Comparison of ENCODE assay signal across 8 cellular contexts in genomic region chr19:46471116-46471733, GRCh38. TPM values are rescaled to one million over a fixed set of nuclear protein-coding genes. Genes with fewer than 3 reads are reported as not detected.
DNase-seq lines count a peak whose midpoint lies in the region; ATAC-seq and TF ChIP-seq lines count a peak whose summit lies in the region.

Gene PNMA8A (minus strand): TSS chr19:46471563. CDS start chr19:46471035, 528 bp downstream.

- DNase-seq in DMS153 treated with DMSO at 0.1 percent for 48 hours (lab: John Stamatoyannopoulos, UW; ENCODE audit: unreplicated experiment) (peak; percentile 77), NCI-H2227 (lab: John Stamatoyannopoulos, UW; ENCODE audit: unreplicated experiment) (peak; percentile 94), dorsolateral prefrontal cortex (peak; percentile 53 to 88 (median 80)), right lobe of liver (peak in 2 of 3 donors; percentile 47 to 65), thoracic aorta (ENCODE audit: low spot score) (peak; percentile 61), NCI-H774 (lab: John Stamatoyannopoulos, UW) (no peak)

- peaks cover 0 to 6% (median 0%) of the 10 kb centered on the region in 4 donors for H3K4me1 ChIP-seq in right lobe of liver
- peaks cover 30 to 76% of the 10 kb centered on the region in 2 donors for H3K4me1 ChIP-seq in thoracic aorta (ENCODE audit: control insufficient read depth in 1 of 2, low read depth in 2 of 2)

- peak within 1 kb of the TSS; percentile 39 to 96 (median 88) for H3K27ac ChIP-seq in dorsolateral prefrontal cortex
- peak within 1 kb of the TSS in 1 of 3 donors; percentile 29 for H3K27ac ChIP-seq in right lobe of liver
- H3K27ac ChIP-seq in thoracic aorta = peak within 1 kb of the TSS; percentile 85 to 88

- no peaks in the 10 kb centered on the region for H3K27me3 ChIP-seq in dorsolateral prefrontal cortex
- H3K27me3 ChIP-seq in right lobe of liver = peaks cover 0 to 5% of the 10 kb centered on the region in 2 donors
- H3K27me3 ChIP-seq in thoracic aorta (replicated peaks; ENCODE audit: insufficient read depth) = no peaks in the 10 kb centered on the region

- H3K9me3 ChIP-seq in right lobe of liver (no peaks in the 10 kb centered on the region), thoracic aorta (no peaks in the 10 kb centered on the region)

- 19% methylated on average over 3 of the region's 57 CpGs for WGBS in right lobe of liver (ENCODE audit: insufficient coverage, low coverage, low lambda C conversion rate, missing lambda C conversion rate)

- intact Hi-C loops in dorsolateral prefrontal cortex (cut with DNase I) = loop anchor here (5.0 kb wide), 1 partner anchor 44 kb away; the partner anchor contains the start of gene PNMA8C (in 2 of the 2)
- intact Hi-C loops in right lobe of liver (cut with DNase I) = no loop called here

- ATAC-seq in right lobe of liver (peak; percentile 56 to 77 (median 70)), thoracic aorta (ENCODE audit: insufficient number of reproducible peaks, low FRiP score, low read depth) (peak; percentile 33), GM21576 (IDR thresholded peaks at IDR 0.05; ENCODE audit: unreplicated experiment) (no peak), GM18858 (IDR thresholded peaks at IDR 0.05; ENCODE audit: unreplicated experiment) (no peak)

- TF ChIP-seq CTCF in dorsolateral prefrontal cortex (IDR thresholded peaks at IDR 0.05 in 54 of 56, conservative IDR thresholded peaks at IDR 0.05 in 2 of 56; ENCODE audit: low read depth in 1 of 56, partially characterized antibody in 56 of 56) = peak in 10 of 56 donors; percentile 4 to 26 (median 13)
- no peak for TF ChIP-seq CTCF in right lobe of liver (IDR thresholded peaks at IDR 0.05)
- TF ChIP-seq CTCF in thoracic aorta (IDR thresholded peaks at IDR 0.05) = peak; percentile 36

- H3K36me3 ChIP-seq in right lobe of liver = no peaks in the 10 kb centered on the region
- H3K36me3 ChIP-seq in thoracic aorta = no peaks in the 10 kb centered on the region

- peak within 1 kb of the TSS; percentile 56 to 91 (median 76) for H3K4me3 ChIP-seq in dorsolateral prefrontal cortex
- H3K4me3 ChIP-seq in right lobe of liver = peak within 1 kb of the TSS; percentile 11 to 35 (median 12)
- H3K4me3 ChIP-seq in thoracic aorta = peak within 1 kb of the TSS; percentile 63

- TF ChIP-seq POLR2A in right lobe of liver (IDR thresholded peaks at IDR 0.05) = no peak

RNA-seq across cellular contexts. Expression of gene PNMA8A, which starts in this region (rescaled TPM):
- total RNA-seq in dorsolateral prefrontal cortex = 100 to 1,000 TPM in 105 of 120 experiments, 10 to 100 TPM in 15; 46.6 to 225 (median 143) TPM
- total RNA-seq in right lobe of liver = under 1 TPM in 4 of 6 experiments, not detected in 2; 0.06 to 0.26 (median 0.23) TPM
- 10 to 100 TPM in 1 of 2 donors, 1 to 10 TPM in 1; 5.1 to 14.6 TPM for total RNA-seq in thoracic aorta

Comparison
In these comparisons a context has a peak if more than half of its experiments do, and no peak if none do; other contexts are left out.
1. RNA of gene PNMA8A (total RNA-seq): 46.6 to 225 TPM in dorsolateral prefrontal cortex and 5.1 to 14.6 TPM in thoracic aorta; 0.06 to 0.26 TPM in right lobe of liver; every median in the first group is over 4 times any median in the second.
2. Peak in DNase-seq, ATAC-seq and H3K4me3 ChIP-seq in right lobe of liver; RNA of the gene not detected or under 1 TPM.
3. H3K4me3 ChIP-seq: peak in every context shown above with its lines; median percentile 76 in dorsolateral prefrontal cortex; 63 in thoracic aorta; 12 in right lobe of liver.
4. intact Hi-C loops: an anchor here in dorsolateral prefrontal cortex (5.0 kb wide); none called in right lobe of liver.